Comparison of ENCODE assay signal across 8 cellular contexts in genomic region chr5:178152491-178153444, GRCh38. TPM values are rescaled to one million over a fixed set of nuclear protein-coding genes. Genes with fewer than 3 reads are reported as not detected.
A peak's percentile ranks its signal among the peaks of the same experiment; 100 is the strongest.
DNase-seq lines count a peak whose midpoint lies in the region; ATAC-seq and TF ChIP-seq lines count a peak whose summit lies in the region.

No MANE protein-coding gene starts in this region.

- no peak for TF ChIP-seq CTCF in CD8-positive, alpha-beta T cell (IDR thresholded peaks at IDR 0.05)
- TF ChIP-seq CTCF in endodermal cell (conservative IDR thresholded peaks at IDR 0.05) (no peak), neutrophil (IDR thresholded peaks at IDR 0.05) (no peak)

- H3K4me1 Mint-ChIP-seq in CD8-positive, alpha-beta T cell (ENCODE audit: low read depth): peaks cover 28% of the 10 kb centered on the region
- H3K4me1 Mint-ChIP-seq in endodermal cell: peaks cover 9% of the 10 kb centered on the region

- H3K36me3 ChIP-seq in CD8-positive, alpha-beta T cell (ENCODE audit: insufficient read depth, low read length): peaks cover 29% of the 10 kb centered on the region
- peaks cover 40% of the 10 kb centered on the region for H3K36me3 ChIP-seq in endodermal cell (ENCODE audit: control insufficient read depth, insufficient read depth, low read length)
- H3K36me3 ChIP-seq in neutrophil: peaks cover 29% of the 10 kb centered on the region

- H3K27ac ChIP-seq in CD8-positive, alpha-beta T cell (ENCODE audit: low read depth, low read length): peak overlapping the region; percentile 51
- H3K27ac ChIP-seq in endodermal cell (ENCODE audit: low read depth, low read length): peak overlapping the region; percentile 8
- peak overlapping the region; percentile 65 for H3K27ac ChIP-seq in neutrophil

- no peaks in the 10 kb centered on the region for H3K9me3 ChIP-seq in CD8-positive, alpha-beta T cell (ENCODE audit: low read length)
- no peaks in the 10 kb centered on the region for H3K9me3 ChIP-seq in endodermal cell (ENCODE audit: control insufficient read depth, low read length)
- H3K9me3 ChIP-seq in neutrophil: no peaks in the 10 kb centered on the region

- no peaks in the 10 kb centered on the region for H3K27me3 ChIP-seq in CD8-positive, alpha-beta T cell (ENCODE audit: insufficient read depth, low read length)
- H3K27me3 ChIP-seq in endodermal cell (ENCODE audit: control insufficient read depth, insufficient read depth, low read length, poor library complexity, severe bottlenecking) (no peaks in the 10 kb centered on the region), neutrophil (no peaks in the 10 kb centered on the region)

- peak overlapping the region; percentile 94 for H3K4me3 ChIP-seq in CD8-positive, alpha-beta T cell (ENCODE audit: low read depth, low read length)
- H3K4me3 ChIP-seq in endodermal cell (ENCODE audit: low read length): peak overlapping the region; percentile 92
- H3K4me3 ChIP-seq in neutrophil (ENCODE audit: low read depth in 1 of 2, low read length in 1 of 2): peak overlapping the region; percentile 74 to 77

- H3K36me3 Mint-ChIP-seq in CD8-positive, alpha-beta T cell: peaks cover 45% of the 10 kb centered on the region
- H3K36me3 Mint-ChIP-seq in endodermal cell (ENCODE audit: low read depth): peaks cover 36% of the 10 kb centered on the region

- H3K9ac ChIP-seq in endodermal cell (ENCODE audit: extremely low read depth, low read length, poor library complexity, severe bottlenecking): peak overlapping the region; percentile 67

- CTCF ChIA-PET in CD8-positive, alpha-beta T cell (lab: Charles Lee): interaction anchor here (0.7 to 18.6 kb wide), 7 partner anchors 8 to 75 kb away, joined by 3 to 411 read pairs (median 3); no protein-coding TSS in a partner anchor

- H3K27ac Mint-ChIP-seq in CD8-positive, alpha-beta T cell: peak overlapping the region; percentile 92
- peak overlapping the region; percentile 95 for H3K27ac Mint-ChIP-seq in endodermal cell

- intact Hi-C loops in CD8-positive, alpha-beta T cell (cut with DNase I, micrococcal nuclease): loop anchor here (1.0 to 10.0 kb wide), 7 partner anchors 22 to 1472 kb away; partner anchors contain the start of genes HNRNPAB (in 2 of the 2), HNRNPH1 (in 1 of the 2), N4BP3 (in 1 of the 2) and PRELID1 (in 1 of the 2)

- H3K27me3 Mint-ChIP-seq in CD8-positive, alpha-beta T cell (ENCODE audit: low read depth): no peaks in the 10 kb centered on the region
- H3K27me3 Mint-ChIP-seq in endodermal cell (ENCODE audit: insufficient read depth): no peaks in the 10 kb centered on the region

- no peak for DNase-seq in CD8-positive, alpha-beta T cell
- DNase-seq in NCI-H69 (lab: John Stamatoyannopoulos, UW) (peak; percentile 42), endodermal cell (no peak), NCI-H187 treated with DMSO at 0.1 percent for 48 hours (lab: John Stamatoyannopoulos, UW) (no peak), HCEC 1CT (no peak), ureter (ENCODE audit: low spot score) (no peak), GOT3 (lab: John Stamatoyannopoulos, UW) (no peak)

- WGBS in endodermal cell (ENCODE audit: insufficient coverage in 1 of 2, insufficient read length in 1 of 2), 2 experiments: 56 to 57% methylated on average over 29 to 31 of the region's 31 CpGs

- peaks cover 12% of the 10 kb centered on the region for H3K4me1 ChIP-seq in CD8-positive, alpha-beta T cell (ENCODE audit: insufficient read depth, low read length)
- no peaks in the 10 kb centered on the region for H3K4me1 ChIP-seq in endodermal cell (ENCODE audit: control insufficient read depth, insufficient read depth, low read length)
- peaks cover 11 to 14% of the 10 kb centered on the region in 2 experiments for H3K4me1 ChIP-seq in neutrophil (ENCODE audit: control insufficient read depth in 1 of 2, insufficient read depth in 1 of 2, low read depth in 1 of 2, low read length in 1 of 2)

- ATAC-seq in CD8-positive, alpha-beta T cell: no peak

- POLR2A ChIA-PET in CD8-positive, alpha-beta T cell (lab: Charles Lee): interaction anchor here (0.6 to 2.1 kb wide), 8 partner anchors 10 to 52 kb away, joined by 3 to 11 read pairs (median 4); partner anchors contain the start of genes HNRNPAB and N4BP3

- H3K4me3 Mint-ChIP-seq in CD8-positive, alpha-beta T cell: peak overlapping the region; percentile 97
- peak overlapping the region; percentile 92 for H3K4me3 Mint-ChIP-seq in endodermal cell

- H3K9me3 Mint-ChIP-seq in CD8-positive, alpha-beta T cell: no peaks in the 10 kb centered on the region
- no peaks in the 10 kb centered on the region for H3K9me3 Mint-ChIP-seq in endodermal cell

RNA-seq across cellular contexts. Expression of gene NHP2, which starts 0.9 kb away (rescaled TPM):
- total RNA-seq in CD8-positive, alpha-beta T cell: 10 to 100 TPM; 48.8 to 49.6 TPM
- total RNA-seq in endodermal cell: 100 to 1,000 TPM; 174 to 176 TPM
- polyA plus RNA-seq in endodermal cell (2013, experiment 1 of 2): 151 TPM
- polyA plus RNA-seq in endodermal cell (2013, experiment 2 of 2): 140 TPM
- total RNA-seq in ureter: 183 TPM

RNA-seq across cellular contexts. Expression of gene RMND5B, which starts 22.0 kb away (rescaled TPM):
- total RNA-seq in CD8-positive, alpha-beta T cell: 10 to 100 TPM in 1 of 2 experiments, 1 to 10 TPM in 1; 9.3 to 12.6 TPM
- 10 to 100 TPM; 36.0 to 36.9 TPM for total RNA-seq in endodermal cell
- 31.5 TPM for polyA plus RNA-seq in endodermal cell (2013, experiment 1 of 2)
- polyA plus RNA-seq in endodermal cell (2013, experiment 2 of 2): 28.4 TPM
- total RNA-seq in ureter: 43.7 TPM

RNA-seq across cellular contexts. Expression of gene GMCL2, which starts 34.4 kb away (rescaled TPM):
- total RNA-seq in CD8-positive, alpha-beta T cell: not detected
- total RNA-seq in endodermal cell (not detected), ureter (not detected)
- polyA plus RNA-seq in endodermal cell (2013, experiment 1 of 2): not detected
- polyA plus RNA-seq in endodermal cell (2013, experiment 2 of 2): not detected

RNA-seq across cellular contexts. Expression of gene N4BP3, which starts 39.4 kb away (rescaled TPM):
- 10 to 100 TPM; 17.3 to 17.9 TPM for total RNA-seq in CD8-positive, alpha-beta T cell
- total RNA-seq in endodermal cell (10 to 100 TPM; 12.7 to 15.2 TPM), ureter (3.3 TPM)
- polyA plus RNA-seq in endodermal cell (2013, experiment 1 of 2): 6.5 TPM
- 5.6 TPM for polyA plus RNA-seq in endodermal cell (2013, experiment 2 of 2)

RNA-seq across cellular contexts. Expression of gene HNRNPAB, which starts 51.6 kb away (rescaled TPM):
- total RNA-seq in CD8-positive, alpha-beta T cell: 10 to 100 TPM; 67.3 to 76.2 TPM
- total RNA-seq in endodermal cell: 100 to 1,000 TPM; 343 to 353 TPM
- 268 TPM for polyA plus RNA-seq in endodermal cell (2013, experiment 1 of 2)
- polyA plus RNA-seq in endodermal cell (2013, experiment 2 of 2): 254 TPM
- 180 TPM for total RNA-seq in ureter

Comparison
In these comparisons a context has a peak if more than half of its experiments do, and no peak if none do; other contexts are left out.
1. H3K27ac ChIP-seq: peak in every context shown above with its lines; median percentile 65 in neutrophil; 51 in CD8-positive, alpha-beta T cell; 8 in endodermal cell.